In the genomic region with DNA sequence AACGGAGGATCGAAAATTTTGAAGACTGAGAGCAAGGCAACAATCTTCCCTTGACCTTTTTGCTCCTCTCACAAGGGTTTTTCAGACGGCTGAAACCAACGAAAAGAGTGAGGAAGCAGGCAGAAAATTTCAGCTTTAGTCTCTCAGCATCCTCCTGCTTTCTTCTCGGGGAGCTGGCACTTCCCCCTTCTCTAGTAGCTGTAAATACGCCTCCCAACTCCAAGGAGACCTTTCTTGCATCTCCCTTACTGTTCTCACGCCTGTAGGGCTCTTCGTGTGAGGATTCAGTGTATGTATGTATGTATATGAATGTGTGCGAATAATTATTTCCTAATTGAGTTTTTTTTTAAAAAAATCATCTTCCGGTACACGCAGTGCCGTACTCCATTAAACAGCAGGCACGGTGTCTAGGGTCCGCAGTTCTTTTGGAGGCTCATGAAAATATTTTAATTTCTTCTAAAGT, we compare ENCODE assay signal across 8 cellular contexts.
DNase-seq lines count a peak whose midpoint lies in the region; ATAC-seq, FAIRE-seq and TF ChIP-seq lines count a peak whose summit lies in the region.

No MANE protein-coding gene starts in this region.

- intact Hi-C loops in aorta (cut with DNase I) = loop anchor here (5.0 to 10.0 kb wide), 4 partner anchors 35 to 960 kb away; a partner anchor contains a TSS

- H3K9me3 ChIP-seq in mucosa of stomach (ENCODE audit: control insufficient read depth, low read length) = no peaks in the 10 kb centered on the region
- H3K9me3 ChIP-seq in aorta (ENCODE audit: control insufficient read depth, low read length) = no peaks in the 10 kb centered on the region

- 2 to 3% methylated on average over 14 of the region's 14 CpGs for WGBS in aorta, 2 donors

- TF ChIP-seq CTCF in AG10803 (conservative IDR thresholded peaks at IDR 0.05; ENCODE audit: low read length) = no peak
- no peak for TF ChIP-seq CTCF in GM10248 (IDR thresholded peaks at IDR 0.05; ENCODE audit: control extremely low read depth, extremely low read depth, low read depth, missing control alignments)

- peak; percentile 59 for FAIRE-seq in endometrium (lab: Jason Lieb, UNC)

- CTCF ChIA-PET in GM10248 (lab: Yijun Ruan, JAX) = interaction anchor here (0.7 to 3.5 kb wide), 6 partner anchors 10 to 422 kb away, joined by 3 to 20 read pairs (median 6); a partner anchor contains a TSS

- H3K9ac ChIP-seq in mucosa of stomach (ENCODE audit: low read length) = peak overlapping the region; percentile 93

- peaks cover 7% of the 10 kb centered on the region for H3K4me1 ChIP-seq in mucosa of stomach (ENCODE audit: control insufficient read depth, insufficient read depth, low read length)
- peaks cover 0 to 1% of the 10 kb centered on the region in 2 donors for H3K4me1 ChIP-seq in aorta (ENCODE audit: control insufficient read depth in 1 of 2, insufficient read depth in 2 of 2, low read length in 2 of 2)

- peaks cover 2% of the 10 kb centered on the region for H3K36me3 Mint-ChIP-seq in T-helper 1 cell treated with Interleukin-12 subunit alpha and Interleukin-12 subunit beta and Interleukin-4 antibody, amounts not matched to agents 30 μg/mL and 1 μg/mL, for 36 hours (ENCODE audit: low read depth)

- peak overlapping the region; percentile 89 for H3K4me3 Mint-ChIP-seq in T-helper 1 cell treated with Interleukin-12 subunit alpha and Interleukin-12 subunit beta and Interleukin-4 antibody, amounts not matched to agents 30 μg/mL and 1 μg/mL, for 36 hours

- ATAC-seq in GM18873 (IDR thresholded peaks at IDR 0.05; ENCODE audit: low FRiP score, unreplicated experiment) (peak; percentile 17), aorta (ENCODE audit: low FRiP score) (peak; percentile 76)

- H3K27me3 ChIP-seq in mucosa of stomach (ENCODE audit: control insufficient read depth, insufficient read depth, low read length) = no peaks in the 10 kb centered on the region
- H3K27me3 ChIP-seq in aorta (ENCODE audit: control insufficient read depth in 1 of 2, insufficient read depth in 2 of 2, low read length in 1 of 2) = no peaks in the 10 kb centered on the region

- DNase-seq in AG10803 (ENCODE audit: low read depth) (peak; percentile 53), KBM-7 (peak; percentile 81), aorta (no peak), GM10248 (ENCODE audit: extremely low spot score) (no peak)

- POLR2A ChIA-PET in GM10248 (lab: Yijun Ruan, JAX) = interaction anchor here (0.6 to 4.0 kb wide), 13 partner anchors 11 to 961 kb away, joined by 3 to 21 read pairs (median 6); a partner anchor contains a TSS

- H3K4me3 ChIP-seq in AG10803 (ENCODE audit: low read length) = peak overlapping the region; percentile 73
- H3K4me3 ChIP-seq in mucosa of stomach (ENCODE audit: low read length) = peak overlapping the region; percentile 56
- peak overlapping the region; percentile 95 to 96 for H3K4me3 ChIP-seq in aorta (ENCODE audit: low read length in 2 of 2)

- in situ Hi-C loops in KBM-7 (cut with MboI; ENCODE audit: low pct_unique_long_range_greater_than_20kb, low sequenced_read_pairs) = no loop called here

- no peaks in the 10 kb centered on the region for H3K36me3 ChIP-seq in mucosa of stomach (ENCODE audit: control insufficient read depth, insufficient read depth, low read length)
- no peaks in the 10 kb centered on the region for H3K36me3 ChIP-seq in aorta (ENCODE audit: control insufficient read depth in 1 of 2, insufficient read depth in 2 of 2, low read length in 1 of 2)

- peak overlapping the region; percentile 100 for H3K27ac Mint-ChIP-seq in T-helper 1 cell treated with Interleukin-12 subunit alpha and Interleukin-12 subunit beta and Interleukin-4 antibody, amounts not matched to agents 30 μg/mL and 1 μg/mL, for 36 hours

- H3K4me1 Mint-ChIP-seq in T-helper 1 cell treated with Interleukin-12 subunit alpha and Interleukin-12 subunit beta and Interleukin-4 antibody, amounts not matched to agents 30 μg/mL and 1 μg/mL, for 36 hours (ENCODE audit: low read depth) = peaks cover 48% of the 10 kb centered on the region

- H3K27ac ChIP-seq in aorta (ENCODE audit: low read depth in 1 of 2, low read length in 2 of 2) = peak overlapping the region; percentile 98

- no peaks in the 10 kb centered on the region for H3K27me3 Mint-ChIP-seq in T-helper 1 cell treated with Interleukin-12 subunit alpha and Interleukin-12 subunit beta and Interleukin-4 antibody, amounts not matched to agents 30 μg/mL and 1 μg/mL, for 36 hours (ENCODE audit: low read depth)

- no peaks in the 10 kb centered on the region for H3K9me3 Mint-ChIP-seq in T-helper 1 cell treated with Interleukin-12 subunit alpha and Interleukin-12 subunit beta and Interleukin-4 antibody, amounts not matched to agents 30 μg/mL and 1 μg/mL, for 36 hours

Comparison
In these comparisons a context has a peak if more than half of its experiments do, and no peak if none do; other contexts are left out.
1. DNase-seq: peak in AG10803 (single experiment) and KBM-7 (single experiment); none in aorta (0 of 2) and GM10248 (single experiment).
2. Peak in every context shown above with its lines, with median percentiles within 50 percentile points of each other: H3K4me3 ChIP-seq.